In genomic region chr16:30091474-30092372, GRCh38 we compare ENCODE assay signal across 8 cellular contexts. TPM values are rescaled to one million over a fixed set of nuclear protein-coding genes. Genes with fewer than 3 reads are reported as not detected.
DNase-seq lines count a peak whose midpoint lies in the region; ATAC-seq, FAIRE-seq and TF ChIP-seq lines count a peak whose summit lies in the region.

TSS of gene TBX6 (minus strand) at chr16:30091924. CDS start at chr16:30091193, 731 bp downstream.

- H3K36me3 Mint-ChIP-seq in progenitor cell of endocrine pancreas (ENCODE audit: insufficient read depth): peaks cover 10% of the 10 kb centered on the region

- DNase-seq in GM12891 (ENCODE audit: insufficient read length, low spot score) (peak; percentile 93), NCI-H1417 (lab: John Stamatoyannopoulos, UW) (peak; percentile 82 to 92 (median 90)), SW480 (ENCODE audit: low spot score) (peak; percentile 88), heart right ventricle (peak; percentile 92 to 95), progenitor cell of endocrine pancreas (ENCODE audit: low spot score, unreplicated experiment) (peak; percentile 94), upper lobe of right lung (peak; percentile 98)

- peak; percentile 75 for ATAC-seq in HG02798 (IDR thresholded peaks at IDR 0.05; ENCODE audit: poor library complexity, unreplicated experiment)
- ATAC-seq in heart right ventricle: peak; percentile 90 to 94 (median 92)
- peak; percentile 91 for ATAC-seq in upper lobe of right lung

- H3K9me3 ChIP-seq in heart right ventricle: peaks cover 0 to 5% (median under 1%) of the 10 kb centered on the region in 11 donors
- no peaks in the 10 kb centered on the region for H3K9me3 ChIP-seq in upper lobe of right lung

- H3K36me3 ChIP-seq in heart right ventricle: peaks cover 0 to 23% (median 13%) of the 10 kb centered on the region in 9 donors
- H3K36me3 ChIP-seq in upper lobe of right lung: peaks cover 18% of the 10 kb centered on the region

- FAIRE-seq in GM12891 (lab: Jason Lieb, UNC): peak; percentile 97

- H3K27me3 ChIP-seq in heart right ventricle (no peaks in the 10 kb centered on the region), upper lobe of right lung (no peaks in the 10 kb centered on the region)

- WGBS in adipose tissue, 3 donors: 1% methylated on average over 70 to 76 of the region's 76 CpGs
- 0 to 1% methylated on average over 75 to 76 of the region's 76 CpGs for WGBS in heart right ventricle, 2 donors

- 0 out of 2 replicates have a peak, but pooled peaks have one; percentile 16 for TF ChIP-seq POLR2A in GM12891 (IDR thresholded peaks at IDR 0.05; ENCODE audit: low read depth, low read length)

- peaks cover under 1% of the 10 kb centered on the region for H3K9me3 Mint-ChIP-seq in progenitor cell of endocrine pancreas (ENCODE audit: low read depth)

- peak within 1 kb of the TSS; percentile 39 to 65 (median 56) for H3K4me3 ChIP-seq in heart right ventricle
- H3K4me3 ChIP-seq in upper lobe of right lung: peak within 1 kb of the TSS; percentile 62

- peaks cover 7 to 78% (median 45%) of the 10 kb centered on the region in 9 donors for H3K4me1 ChIP-seq in heart right ventricle
- peaks cover 48% of the 10 kb centered on the region for H3K4me1 ChIP-seq in upper lobe of right lung

- intact Hi-C loops in heart right ventricle (cut with DNase I) (loop anchor here in 4 of 10 donors (2.0 to 10.0 kb wide), 2 partner anchors 27 to 313 kb away; partner anchors contain the start of genes ZNF771 (in 3 of the 4) and ALDOA (in 1 of the 4)), upper lobe of right lung (cut with DNase I) (no loop called here)

- H3K4me1 Mint-ChIP-seq in progenitor cell of endocrine pancreas (ENCODE audit: low read depth): peaks cover 20% of the 10 kb centered on the region

- peak within 1 kb of the TSS; percentile 77 for H3K4me3 Mint-ChIP-seq in progenitor cell of endocrine pancreas (ENCODE audit: low read depth)

- H3K27me3 Mint-ChIP-seq in progenitor cell of endocrine pancreas: no peaks in the 10 kb centered on the region

- H3K27ac Mint-ChIP-seq in progenitor cell of endocrine pancreas: peak within 1 kb of the TSS; percentile 73

- H3K27ac ChIP-seq in adipose tissue (ENCODE audit: low read depth, low read length): peak within 1 kb of the TSS; percentile 38
- H3K27ac ChIP-seq in heart right ventricle: peak within 1 kb of the TSS; percentile 39 to 95 (median 88)
- peak within 1 kb of the TSS; percentile 79 for H3K27ac ChIP-seq in upper lobe of right lung

- peak; percentile 68 to 95 (median 79) for TF ChIP-seq CTCF in heart right ventricle (IDR thresholded peaks at IDR 0.05)
- peak; percentile 70 for TF ChIP-seq CTCF in progenitor cell of endocrine pancreas (IDR thresholded peaks at IDR 0.05; ENCODE audit: unreplicated experiment)
- TF ChIP-seq CTCF in upper lobe of right lung (IDR thresholded peaks at IDR 0.05): peak; percentile 78

TF ChIP-seq in GM12891, 5 proteins besides CTCF, POLR2A, EP300 and RAD21:
- TF ChIP-seq PAX5 (IDR thresholded peaks at IDR 0.05; ENCODE audit: insufficient read depth, low read length, severe bottlenecking) (peak; percentile 47), POU2F2 (IDR thresholded peaks at IDR 0.05; ENCODE audit: low read depth, low read length) (no peak), POLR2AphosphoS5 (IDR thresholded peaks at IDR 0.05; ENCODE audit: low read depth, low read length) (no peak), TAF1 (IDR thresholded peaks at IDR 0.05; ENCODE audit: low read depth, low read length) (no peak)
TF ChIP-seq in GM12891: peak in this region for 1.

RNA-seq across cellular contexts. Expression of gene TBX6, which starts in this region (rescaled TPM):
- polyA plus RNA-seq in GM12891 (2012; ENCODE audit: low read depth, missing spikeins): 0.63 TPM
- polyA plus RNA-seq in adipose tissue (1 to 10 TPM in 1 of 3 donors, under 1 TPM in 2; 0.67 to 1.3 (median 0.73) TPM), heart right ventricle (1 to 10 TPM in 1 of 2 donors, under 1 TPM in 1; 0.28 to 1.7 TPM)
- total RNA-seq in heart right ventricle (1 to 10 TPM in 1 of 10 donors, under 1 TPM in 9; 0.28 to 1.4 (median 0.57) TPM), progenitor cell of endocrine pancreas (3.5 and 3.9 TPM in 2 replicates), upper lobe of right lung (1.4 TPM)

Comparison
In these comparisons a context has a peak if more than half of its experiments do, and no peak if none do; other contexts are left out.
1. Peak in every context shown above with its lines: DNase-seq, ATAC-seq, H3K4me3 ChIP-seq and H3K27ac ChIP-seq.
2. H3K27ac ChIP-seq: peak in every context shown above with its lines; median percentile 88 in heart right ventricle; 79 in upper lobe of right lung; 38 in adipose tissue.